9 cellular contexts compared by ENCODE assay signal in the genomic region with DNA sequence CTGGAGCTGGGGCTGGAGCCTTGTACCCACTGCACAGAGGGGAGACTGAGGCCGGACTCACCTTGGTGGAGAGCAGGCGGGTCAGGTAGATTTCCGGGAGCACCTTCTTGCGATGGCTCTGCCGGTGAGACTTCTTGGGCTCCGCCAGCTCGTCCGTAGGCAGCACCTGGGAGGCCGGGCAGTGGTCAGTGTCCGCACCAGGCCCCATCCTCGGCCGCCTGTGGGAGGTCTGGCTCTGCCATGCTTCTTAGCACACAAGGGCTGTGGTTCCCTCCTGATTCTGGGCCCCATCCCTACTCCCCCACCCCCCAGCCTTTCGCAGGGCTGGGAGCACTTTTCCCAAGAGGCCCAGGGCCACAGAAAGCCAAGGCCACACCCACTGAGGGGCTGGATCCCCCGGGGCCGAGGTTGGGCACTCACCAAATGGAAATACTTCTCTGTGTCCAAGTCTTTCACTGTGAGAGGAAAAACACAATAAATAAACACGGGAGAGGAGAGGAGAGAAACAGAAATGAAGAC. TPM values are rescaled to one million over a fixed set of nuclear protein-coding genes. Genes with fewer than 3 reads are reported as not detected.
DNase-seq lines count a peak whose midpoint lies in the region; ATAC-seq and TF ChIP-seq lines count a peak whose summit lies in the region.
"Had no signal": no experiment of that assay in that cellular context is flagged by ENCODE, and none has a peak within 500 bp of the region (broad histone marks: within the 10 kb centered on the region; RNA-seq: fewer than 3 reads in every experiment).

No MANE protein-coding gene starts in this region.

- no peak for TF ChIP-seq POLR2A in gastrocnemius medialis (IDR thresholded peaks at IDR 0.05)

- H3K27me3 ChIP-seq in BLaER1 (no peaks in the 10 kb centered on the region), SJSA1 (replicated peaks) (no peaks in the 10 kb centered on the region), gastrocnemius medialis (no peaks in the 10 kb centered on the region)

- intact Hi-C loops in gastrocnemius medialis (cut with DNase I; ENCODE audit: low total_unique reads), result no loop called here

- no peaks in the 10 kb centered on the region for H4K20me1 ChIP-seq in BLaER1

- TF ChIP-seq CTCF in gastrocnemius medialis (IDR thresholded peaks at IDR 0.05 in 4 of 5, conservative IDR thresholded peaks at IDR 0.05 in 1 of 5), result no peak

- peak overlapping the region; percentile 59 for H3K4me3 ChIP-seq in BLaER1
- H3K4me3 ChIP-seq in SJSA1, result peak overlapping the region; percentile 28
- H3K4me3 ChIP-seq in gastrocnemius medialis, result no peak overlapping the region

- DNase-seq in SJSA1 (ENCODE audit: low read depth in 1 of 2, low spot score in 2 of 2) (peak; percentile 88 to 92), glomerular visceral epithelial cell (ENCODE audit: extremely low spot score) (peak; percentile 40), gastrocnemius medialis (no peak), SW480 (ENCODE audit: low spot score) (no peak), dermis blood vessel endothelial cell (no peak), T-helper 2 cell (no peak)
- DNase-seq: GF-D8 had no signal

- in situ Hi-C loops in gastrocnemius medialis (cut with MboI; ENCODE audit: low sequenced_read_pairs in 4 of 4), result no loop called here

- H3K9me3 ChIP-seq in BLaER1 (no peaks in the 10 kb centered on the region), SJSA1 (replicated peaks) (no peaks in the 10 kb centered on the region), gastrocnemius medialis (no peaks in the 10 kb centered on the region)

- H3K27ac ChIP-seq in BLaER1 (peak overlapping the region; percentile 93), SJSA1 (peak overlapping the region; percentile 55), gastrocnemius medialis (peak overlapping the region; percentile 66 to 76 (median 72))

- H3K4me1 ChIP-seq in BLaER1 (peaks cover 77% of the 10 kb centered on the region), SJSA1 (replicated peaks) (peaks cover 67% of the 10 kb centered on the region), gastrocnemius medialis (peaks cover 39 to 43% of the 10 kb centered on the region in 2 donors)

- ATAC-seq in gastrocnemius medialis (no peak), HG02798 (IDR thresholded peaks at IDR 0.05; ENCODE audit: poor library complexity, unreplicated experiment) (no peak)

- H3K9ac ChIP-seq in BLaER1, result peak overlapping the region; percentile 79

- H3K36me3 ChIP-seq in BLaER1 (peaks cover 81% of the 10 kb centered on the region), SJSA1 (peaks cover 82% of the 10 kb centered on the region), gastrocnemius medialis (no peaks in the 10 kb centered on the region)

- peak overlapping the region; percentile 88 for H3K4me2 ChIP-seq in BLaER1

RNA-seq across cellular contexts. Expression of a gene that starts 17.4 kb away (rescaled TPM):
- total RNA-seq in SJSA1 (2014; rRNA removed; shearing (Covaris generic)), result not detected in 2 replicates
- total RNA-seq in gastrocnemius medialis (not detected), dermis blood vessel endothelial cell (not detected in 2 replicates)

RNA-seq across cellular contexts. Expression of a gene that starts 31.9 kb away (rescaled TPM):
- total RNA-seq in SJSA1 (2014; rRNA removed; shearing (Covaris generic)), result not detected in 2 replicates
- total RNA-seq in gastrocnemius medialis (not detected), dermis blood vessel endothelial cell (not detected in 2 replicates)

RNA-seq across cellular contexts. Expression of a gene that starts 46.1 kb away (rescaled TPM):
- 80.1 and 91.6 TPM in 2 replicates for total RNA-seq in SJSA1 (2014; rRNA removed; shearing (Covaris generic))
- total RNA-seq in gastrocnemius medialis, result 10 to 100 TPM; 15.7 to 70.9 (median 19.9) TPM
- total RNA-seq in dermis blood vessel endothelial cell, result 415 and 872 TPM in 2 replicates

Comparison
In these comparisons a context has a peak if more than half of its experiments do, and no peak if none do; other contexts are left out.
1. H3K4me3 ChIP-seq: peak in BLaER1 (single experiment) and SJSA1 (single experiment); none in gastrocnemius medialis (0 of 4).
2. DNase-seq: peak in SJSA1 (2 of 2) and glomerular visceral epithelial cell (single experiment); none in gastrocnemius medialis (0 of 2), SW480 (single experiment), dermis blood vessel endothelial cell (single experiment) and T-helper 2 cell (0 of 5).
3. Peak in every context shown above with its lines, with median percentiles within 50 percentile points of each other: H3K27ac ChIP-seq.